In the genomic region with DNA sequence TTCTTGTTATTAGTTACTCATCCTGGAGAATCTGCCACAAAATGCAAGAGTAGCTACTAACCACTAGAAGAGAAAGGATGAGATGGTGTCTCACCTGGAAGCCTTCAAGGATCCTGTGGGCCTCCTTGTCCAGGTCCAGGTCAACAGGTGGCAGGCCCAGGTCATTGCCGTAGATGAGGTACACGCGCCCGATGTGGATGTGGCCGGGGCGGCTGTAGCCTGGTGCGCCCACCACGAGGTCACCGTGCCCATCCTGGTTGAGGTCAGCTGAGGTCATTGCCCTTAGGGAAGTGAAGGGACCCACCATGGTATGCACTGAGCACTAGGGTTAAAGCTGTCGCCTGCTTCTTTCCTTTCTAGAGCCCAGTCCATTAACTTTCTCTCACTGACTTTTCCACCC, we compare ENCODE assay signal across 16 cellular contexts. TPM values are rescaled to one million over a fixed set of nuclear protein-coding genes. Genes with fewer than 3 reads are reported as not detected.
DNase-seq lines count a peak whose midpoint lies in the region; TF ChIP-seq lines count a peak whose summit lies in the region.
"Had no signal": no experiment of that assay in that cellular context is flagged by ENCODE, and none has a peak within 500 bp of the region (broad histone marks: within the 10 kb centered on the region; RNA-seq: fewer than 3 reads in every experiment).

No MANE protein-coding gene starts in this region.

- H2AFZ ChIP-seq in mesenchymal stem cell (ENCODE audit: low read depth, low read length) = no peak overlapping the region

- H3K36me3 ChIP-seq in mesenchymal stem cell (ENCODE audit: control insufficient read depth in 1 of 2, insufficient read depth in 2 of 2, low read depth in 1 of 2, low read length in 2 of 2) = no peaks in the 10 kb centered on the region
- no peaks in the 10 kb centered on the region for H3K36me3 ChIP-seq in testis (ENCODE audit: low read depth, missing control alignments)
- H3K36me3 ChIP-seq: BLaER1 treated with 17β-estradiol and CSF1 and Interleukin-3, amounts not matched to agents 10 nM and 100 nM had no signal

- no peaks in the 10 kb centered on the region for H3K9me3 ChIP-seq in mesenchymal stem cell (ENCODE audit: control insufficient read depth, low read length)
- no peaks in the 10 kb centered on the region for H3K9me3 ChIP-seq in testis
- H3K9me3 ChIP-seq: A549; BLaER1 treated with 17β-estradiol and CSF1 and Interleukin-3, amounts not matched to agents 10 nM and 100 nM; Caco-2 had no signal

- intact Hi-C loops in testis (cut with DNase I; ENCODE audit: low total_unique reads) = no loop called here

- no peak for TF ChIP-seq CTCF in testis (IDR thresholded peaks at IDR 0.05)

- H2BK120ac ChIP-seq in mesenchymal stem cell (ENCODE audit: low read depth, low read length) = no peak overlapping the region

- no peak overlapping the region for H3K9ac ChIP-seq in mesenchymal stem cell (ENCODE audit: low read length)
- H3K9ac ChIP-seq: BLaER1 treated with 17β-estradiol and CSF1 and Interleukin-3, amounts not matched to agents 10 nM and 100 nM had no signal

- H3K27me3 ChIP-seq in mesenchymal stem cell (ENCODE audit: control insufficient read depth in 1 of 2, insufficient read depth in 1 of 2, low read length in 2 of 2) (no peaks in the 10 kb centered on the region), testis (no peaks in the 10 kb centered on the region)
- H3K27me3 ChIP-seq: BLaER1 treated with 17β-estradiol and CSF1 and Interleukin-3, amounts not matched to agents 10 nM and 100 nM had no signal

- no peak overlapping the region for H3K4ac ChIP-seq in mesenchymal stem cell (ENCODE audit: low read depth in 1 of 2, low read length in 2 of 2)

- no peak overlapping the region for H2AK5ac ChIP-seq in mesenchymal stem cell (ENCODE audit: low read length, severe bottlenecking)

- peak; percentile 43 for DNase-seq in activated effector memory CD4-positive, alpha-beta T cell treated with anti-CD3 and anti-CD28 coated beads, Interleukin-2, amount 50 U/mL, for 16 hours
- no peak for DNase-seq in activated effector memory CD4-positive, alpha-beta T cell treated with Interleukin-2 at 50 U/mL for 16 hours
- DNase-seq in mesenchymal stem cell (no peak), iPS-NIHi7 (ENCODE audit: extremely low spot score) (no peak), testis (no peak)
- DNase-seq: AML-193; Caco-2; Calu3; CD4-positive, alpha-beta T cell; CD8-positive, alpha-beta T cell; DMS79 treated with DMSO at 0.1 percent for 48 hours; GF-D8 had no signal

- H3K4me3 ChIP-seq in mesenchymal stem cell (ENCODE audit: insufficient read depth in 1 of 2, low read depth in 1 of 2, low read length in 2 of 2) = no peak overlapping the region
- H3K4me3 ChIP-seq in testis = no peak overlapping the region
- H3K4me3 ChIP-seq: A549; BLaER1 treated with 17β-estradiol and CSF1 and Interleukin-3, amounts not matched to agents 10 nM and 100 nM had no signal

- H2BK5ac ChIP-seq in mesenchymal stem cell (ENCODE audit: low read depth, low read length, poor library complexity, severe bottlenecking) = no peak overlapping the region

- H3K4me1 ChIP-seq in mesenchymal stem cell (ENCODE audit: control insufficient read depth, insufficient read depth, low read depth, low read length) (no peaks in the 10 kb centered on the region), testis (no peaks in the 10 kb centered on the region)
- H3K4me1 ChIP-seq: A549, Caco-2 had no signal

- H3K23ac ChIP-seq in mesenchymal stem cell (ENCODE audit: low read length in 2 of 2) = no peak overlapping the region

- H2BK15ac ChIP-seq in mesenchymal stem cell (ENCODE audit: low read depth, poor library complexity, severe bottlenecking) = no peak overlapping the region

- 98% methylated on average over 10 of the region's 10 CpGs for WGBS in mesenchymal stem cell
- 98 to 100% methylated on average over 1 to 10 of the region's 10 CpGs for WGBS in testis, 2 donors

- no peak overlapping the region for H3K4me2 ChIP-seq in mesenchymal stem cell (ENCODE audit: low read length, poor library complexity, severe bottlenecking)
- H3K4me2 ChIP-seq: A549; BLaER1 treated with 17β-estradiol and CSF1 and Interleukin-3, amounts not matched to agents 10 nM and 100 nM had no signal

- H3K79me1 ChIP-seq in mesenchymal stem cell (replicated peaks; ENCODE audit: low read length, poor library complexity, severe bottlenecking) = no peaks in the 10 kb centered on the region

- no peak overlapping the region for H3K18ac ChIP-seq in mesenchymal stem cell (ENCODE audit: low read depth in 1 of 2, low read length in 2 of 2)

- H2BK12ac ChIP-seq in mesenchymal stem cell (ENCODE audit: low read length in 2 of 2) = no peak overlapping the region

- H4K91ac ChIP-seq in mesenchymal stem cell (ENCODE audit: low read length) = no peak overlapping the region

- H3K14ac ChIP-seq in mesenchymal stem cell (ENCODE audit: low read length in 2 of 2) = no peak overlapping the region

- no peak overlapping the region for H3K27ac ChIP-seq in mesenchymal stem cell (ENCODE audit: low read length, poor library complexity, severe bottlenecking)
- H3K27ac ChIP-seq in testis = no peak overlapping the region
- H3K27ac ChIP-seq: 22Rv1; A549; BLaER1 treated with 17β-estradiol and CSF1 and Interleukin-3, amounts not matched to agents 10 nM and 100 nM; C4-2B had no signal

- H4K8ac ChIP-seq in mesenchymal stem cell (ENCODE audit: low read length) = peak overlapping the region; percentile 41

- TF ChIP-seq POLR2A in testis (IDR thresholded peaks at IDR 0.05) = no peak

RNA-seq across cellular contexts. Expression of gene GPLD1, which starts 35.5 kb away (rescaled TPM):
- polyA plus RNA-seq in mesenchymal stem cell (2013, experiment 1 of 2) = 0.14 TPM
- 0.12 TPM for polyA plus RNA-seq in mesenchymal stem cell (2013, experiment 2 of 2)
- total RNA-seq in testis = 10 to 100 TPM; 10.7 to 15.6 TPM
- polyA plus RNA-seq in testis (ENCODE audit: insufficient read depth, low read depth, low replicate concordance) = 3.9 TPM

RNA-seq across cellular contexts. Expression of gene ALDH5A1, which starts 40.8 kb away (rescaled TPM):
- 0.93 TPM for polyA plus RNA-seq in mesenchymal stem cell (2013, experiment 1 of 2)
- 0.81 TPM for polyA plus RNA-seq in mesenchymal stem cell (2013, experiment 2 of 2)
- 10 to 100 TPM; 16.3 to 21.2 TPM for total RNA-seq in testis
- polyA plus RNA-seq in testis (ENCODE audit: insufficient read depth, low read depth, low replicate concordance) = 11.3 TPM

RNA-seq across cellular contexts. Expression of gene MRS2, which starts 51.2 kb away (rescaled TPM):
- polyA plus RNA-seq in mesenchymal stem cell (2013, experiment 1 of 2) = 18.7 TPM
- polyA plus RNA-seq in mesenchymal stem cell (2013, experiment 2 of 2) = 19.3 TPM
- 10 to 100 TPM; 27.2 to 27.6 TPM for total RNA-seq in testis
- polyA plus RNA-seq in testis (ENCODE audit: insufficient read depth, low read depth, low replicate concordance) = 16.6 TPM
